ENCODE assay signal across 1 cellular context in the genomic region with DNA sequence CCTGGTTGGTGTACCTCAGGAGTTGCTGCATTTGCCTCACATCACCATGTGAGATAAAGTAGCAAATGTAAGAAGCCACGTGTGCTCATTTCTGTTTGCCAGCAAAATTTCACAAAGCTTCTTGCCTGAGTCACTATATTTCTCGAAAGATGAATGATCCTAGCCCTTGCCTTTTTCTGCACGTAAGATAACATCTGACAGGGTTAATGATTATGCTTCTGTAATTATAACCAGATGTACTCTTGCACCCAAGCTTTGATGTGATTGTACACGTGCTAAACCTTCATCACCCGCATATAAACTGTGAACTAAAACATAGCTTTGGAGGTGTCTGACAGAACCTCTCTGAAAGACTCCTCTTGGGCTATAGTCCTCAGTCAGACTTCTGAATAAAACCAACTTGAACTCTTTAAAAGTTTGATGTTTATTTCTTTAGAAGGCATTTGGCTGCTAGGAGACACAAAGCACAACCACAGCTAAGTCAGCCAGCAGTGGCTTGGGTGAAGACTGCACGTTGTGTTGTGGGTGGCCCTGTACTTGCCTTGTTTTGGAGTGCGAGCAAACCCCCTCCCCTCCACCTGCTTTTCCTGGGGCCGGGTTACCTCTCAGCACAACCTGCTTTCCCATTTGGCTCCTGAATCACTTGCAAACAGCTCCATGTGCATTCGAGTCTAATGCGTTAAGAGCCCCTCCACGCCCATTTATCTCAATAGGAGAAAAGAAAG.
TF ChIP-seq lines count a peak whose summit lies in the region.

No MANE protein-coding gene starts in this region.

TF ChIP-seq in HepG2, 621 proteins besides CTCF, POLR2A, EP300 and RAD21 (continued from another document and continues in another):
- TF ChIP-seq GMEB1 (CRISPR knock-in tag; IDR thresholded peaks at IDR 0.05; ENCODE audit: borderline replicate concordance) (peak; percentile 27; the same call in 1 of the 2 replicates), ARNTL (CRISPR knock-in tag; IDR thresholded peaks at IDR 0.05) (peak; percentile 69; the same call in 1 of the 2 replicates), SYNCRIP (IDR thresholded peaks at IDR 0.05; ENCODE audit: insufficient read depth, low read depth, low read length) (no peak), SAP130 (CRISPR knock-in tag; IDR thresholded peaks at IDR 0.05; ENCODE audit: low read depth) (peak; percentile 99), PLSCR1 (CRISPR knock-in tag; IDR thresholded peaks at IDR 0.05; ENCODE audit: borderline replicate concordance) (no peak), NR2F6 (IDR thresholded peaks at IDR 0.05) (0 out of 2 replicates have a peak, but pooled peaks have one; percentile 18), NR2F6 (CRISPR knock-in tag; IDR thresholded peaks at IDR 0.05) (no peak), RBAK (CRISPR knock-in tag; IDR thresholded peaks at IDR 0.05) (0 out of 2 replicates have a peak, but pooled peaks have one; percentile 41), MEF2D (CRISPR knock-in tag; IDR thresholded peaks at IDR 0.05) (0 out of 2 replicates have a peak, but pooled peaks have one; percentile 40), CREM (IDR thresholded peaks at IDR 0.05) (peak; percentile 53; the same call in 1 of the 2 replicates), CREM (CRISPR knock-in tag; IDR thresholded peaks at IDR 0.05) (no peak), ZNF24 (IDR thresholded peaks at IDR 0.05) (no peak), HNF4A (CRISPR knock-in tag; IDR thresholded peaks at IDR 0.05) (peak; percentile 67; the same call in 1 of the 2 replicates), ZNF75D (CRISPR knock-in tag; IDR thresholded peaks at IDR 0.05; ENCODE audit: borderline replicate concordance) (no peak), HOXA9 (CRISPR knock-in tag; IDR thresholded peaks at IDR 0.05; ENCODE audit: borderline replicate concordance) (no peak), NCOR1 (IDR thresholded peaks at IDR 0.05; ENCODE audit: borderline replicate concordance, low read length) (peak; percentile 63; the same call in 1 of the 2 replicates), HOXA5 (CRISPR knock-in tag; IDR thresholded peaks at IDR 0.05) (0 out of 2 replicates have a peak, but pooled peaks have one; percentile 4), ZNF766 (CRISPR knock-in tag; IDR thresholded peaks at IDR 0.05; ENCODE audit: borderline replicate concordance) (no peak), SOX5 (CRISPR knock-in tag; IDR thresholded peaks at IDR 0.05; ENCODE audit: borderline replicate concordance) (peak; percentile 75), FOXP1 (IDR thresholded peaks at IDR 0.05) (no peak), FOXP1 (CRISPR knock-in tag; IDR thresholded peaks at IDR 0.05) (peak; percentile 53; the same call in 1 of the 2 replicates), MAFK (conservative IDR thresholded peaks at IDR 0.05 in 1 of 2, IDR thresholded peaks at IDR 0.05 in 1 of 2; ENCODE audit: low read length in 2 of 2) (peak in 1 of 2 experiments; percentile 44; a peak in 2 of 4 replicates), RERE (CRISPR knock-in tag; IDR thresholded peaks at IDR 0.05; ENCODE audit: low read depth) (no peak), HOXA3 (CRISPR knock-in tag; IDR thresholded peaks at IDR 0.05) (peak; percentile 27; the same call in 1 of the 2 replicates), THAP9 (CRISPR knock-in tag; IDR thresholded peaks at IDR 0.05; ENCODE audit: borderline replicate concordance) (no peak), ZNF136 (CRISPR knock-in tag; IDR thresholded peaks at IDR 0.05; ENCODE audit: low read depth) (0 out of 2 replicates have a peak, but pooled peaks have one; percentile 34), ZBTB20 (CRISPR knock-in tag; IDR thresholded peaks at IDR 0.05; ENCODE audit: borderline replicate concordance, low read depth) (peak; percentile 39; the same call in 1 of the 2 replicates), ZNF207 (IDR thresholded peaks at IDR 0.05; ENCODE audit: borderline replicate concordance) (no peak), KDM1A (CRISPR knock-in tag; IDR thresholded peaks at IDR 0.05) (no peak), TOPORS (CRISPR knock-in tag; IDR thresholded peaks at IDR 0.05) (no peak), CC2D1A (CRISPR knock-in tag; IDR thresholded peaks at IDR 0.05) (no peak), TFAP4 (IDR thresholded peaks at IDR 0.05; ENCODE audit: borderline replicate concordance, low read depth) (peak; percentile 62; the same call in 1 of the 2 replicates), JUN (CRISPR knock-in tag; IDR thresholded peaks at IDR 0.05) (peak; percentile 32; the same call in 1 of the 2 replicates), CREBL2 (CRISPR knock-in tag; IDR thresholded peaks at IDR 0.05; ENCODE audit: borderline replicate concordance) (no peak), RXRB (CRISPR knock-in tag; IDR thresholded peaks at IDR 0.05; ENCODE audit: borderline replicate concordance) (peak; percentile 30; the same call in 1 of the 2 replicates), ZNF883 (CRISPR knock-in tag; IDR thresholded peaks at IDR 0.05; ENCODE audit: not compliant biosample characterization) (no peak), KLF15 (CRISPR knock-in tag; IDR thresholded peaks at IDR 0.05; ENCODE audit: borderline replicate concordance) (no peak), TBP (CRISPR knock-in tag; IDR thresholded peaks at IDR 0.05) (no peak), TCF7L2 (IDR thresholded peaks at IDR 0.05; ENCODE audit: low read depth, low read length) (peak; percentile 44; the same call in 1 of the 2 replicates)
- TF ChIP-seq, protein P1, sequence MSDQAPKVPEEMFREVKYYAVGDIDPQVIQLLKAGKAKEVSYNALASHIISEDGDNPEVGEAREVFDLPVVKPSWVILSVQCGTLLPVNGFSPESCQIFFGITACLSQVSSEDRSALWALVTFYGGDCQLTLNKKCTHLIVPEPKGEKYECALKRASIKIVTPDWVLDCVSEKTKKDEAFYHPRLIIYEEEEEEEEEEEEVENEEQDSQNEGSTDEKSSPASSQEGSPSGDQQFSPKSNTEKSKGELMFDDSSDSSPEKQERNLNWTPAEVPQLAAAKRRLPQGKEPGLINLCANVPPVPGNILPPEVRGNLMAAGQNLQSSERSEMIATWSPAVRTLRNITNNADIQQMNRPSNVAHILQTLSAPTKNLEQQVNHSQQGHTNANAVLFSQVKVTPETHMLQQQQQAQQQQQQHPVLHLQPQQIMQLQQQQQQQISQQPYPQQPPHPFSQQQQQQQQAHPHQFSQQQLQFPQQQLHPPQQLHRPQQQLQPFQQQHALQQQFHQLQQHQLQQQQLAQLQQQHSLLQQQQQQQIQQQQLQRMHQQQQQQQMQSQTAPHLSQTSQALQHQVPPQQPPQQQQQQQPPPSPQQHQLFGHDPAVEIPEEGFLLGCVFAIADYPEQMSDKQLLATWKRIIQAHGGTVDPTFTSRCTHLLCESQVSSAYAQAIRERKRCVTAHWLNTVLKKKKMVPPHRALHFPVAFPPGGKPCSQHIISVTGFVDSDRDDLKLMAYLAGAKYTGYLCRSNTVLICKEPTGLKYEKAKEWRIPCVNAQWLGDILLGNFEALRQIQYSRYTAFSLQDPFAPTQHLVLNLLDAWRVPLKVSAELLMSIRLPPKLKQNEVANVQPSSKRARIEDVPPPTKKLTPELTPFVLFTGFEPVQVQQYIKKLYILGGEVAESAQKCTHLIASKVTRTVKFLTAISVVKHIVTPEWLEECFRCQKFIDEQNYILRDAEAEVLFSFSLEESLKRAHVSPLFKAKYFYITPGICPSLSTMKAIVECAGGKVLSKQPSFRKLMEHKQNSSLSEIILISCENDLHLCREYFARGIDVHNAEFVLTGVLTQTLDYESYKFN (CRISPR knock-in tag; conservative IDR thresholded peaks at IDR 0.05), result peak; percentile 75
- TF ChIP-seq, protein P2, sequence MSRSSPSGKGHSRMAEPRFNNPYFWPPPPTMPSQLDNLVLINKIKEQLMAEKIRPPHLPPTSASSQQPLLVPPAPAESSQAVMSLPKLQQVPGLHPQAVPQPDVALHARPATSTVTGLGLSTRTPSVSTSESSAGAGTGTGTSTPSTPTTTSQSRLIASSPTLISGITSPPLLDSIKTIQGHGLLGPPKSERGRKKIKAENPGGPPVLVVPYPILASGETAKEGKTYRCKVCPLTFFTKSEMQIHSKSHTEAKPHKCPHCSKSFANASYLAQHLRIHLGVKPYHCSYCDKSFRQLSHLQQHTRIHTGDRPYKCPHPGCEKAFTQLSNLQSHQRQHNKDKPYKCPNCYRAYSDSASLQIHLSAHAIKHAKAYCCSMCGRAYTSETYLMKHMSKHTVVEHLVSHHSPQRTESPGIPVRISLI (CRISPR knock-in tag; IDR thresholded peaks at IDR 0.05; ENCODE audit: borderline replicate concordance), result no peak
